ENCODE assay signal across 8 cellular contexts in genomic region chr15:90400759-90401314, GRCh38. TPM values are rescaled to one million over a fixed set of nuclear protein-coding genes. Genes with fewer than 3 reads are reported as not detected.
DNase-seq lines count a peak whose midpoint lies in the region; ATAC-seq and TF ChIP-seq lines count a peak whose summit lies in the region.

No MANE protein-coding gene starts in this region.

- DNase-seq in BE2C (peak; percentile 58), NCI-H2227 treated with DMSO at 0.1 percent for 48 hours (lab: John Stamatoyannopoulos, UW) (peak; percentile 47), lung microvascular endothelial cell (ENCODE audit: low read depth in 2 of 2) (peak; percentile 96 to 98)
- peak; percentile 39 for DNase-seq in activated CD4-positive, CD25-positive, alpha-beta regulatory T cell treated with anti-CD3 and anti-CD28 coated beads, Interleukin-2, amount 50 U/mL, for 72 hours
- no peak for DNase-seq in stimulated activated naive B cell treated with anti-CD40 and anti-IgM and Interleukin-4, amounts not matched to agents 10 μg/mL and 1 μg/mL and 100 μg/mL, for 72 hours

- peaks cover 20 to 25% of the 10 kb centered on the region in 2 donors for H3K36me3 Mint-ChIP-seq in stimulated activated naive B cell treated with anti-CD40 and anti-IgM and Interleukin-4, amounts not matched to agents 10 μg/mL and 1 μg/mL and 100 μg/mL, for 72 hours

- H3K9me3 ChIP-seq in BE2C (no peaks in the 10 kb centered on the region), duodenal mucosa (ENCODE audit: control insufficient read depth in 1 of 2, low read length in 2 of 2) (no peaks in the 10 kb centered on the region)

- H3K27me3 Mint-ChIP-seq in stimulated activated naive B cell treated with anti-CD40 and anti-IgM and Interleukin-4, amounts not matched to agents 10 μg/mL and 1 μg/mL and 100 μg/mL, for 72 hours, result no peaks in the 10 kb centered on the region

- peak overlapping the region; percentile 45 to 53 for H3K9ac ChIP-seq in duodenal mucosa (ENCODE audit: low read depth in 1 of 2, low read length in 2 of 2)

- no peak for TF ChIP-seq CTCF in BE2C (IDR thresholded peaks at IDR 0.05; ENCODE audit: low read depth, low read length)

- no peaks in the 10 kb centered on the region for H3K27me3 ChIP-seq in BE2C
- no peaks in the 10 kb centered on the region for H3K27me3 ChIP-seq in duodenal mucosa (ENCODE audit: control insufficient read depth in 1 of 2, insufficient read depth in 2 of 2, low read length in 2 of 2)

- H3K36me3 ChIP-seq in BE2C (no peaks in the 10 kb centered on the region), duodenal mucosa (ENCODE audit: control insufficient read depth in 1 of 2, insufficient read depth in 2 of 2, low read length in 2 of 2) (no peaks in the 10 kb centered on the region)

- peaks cover 5% of the 10 kb centered on the region for H3K4me1 ChIP-seq in BE2C
- H3K4me1 ChIP-seq in duodenal mucosa (ENCODE audit: control insufficient read depth in 1 of 2, insufficient read depth in 2 of 2, low read length in 2 of 2), result peaks cover 28 to 38% of the 10 kb centered on the region in 2 donors

- H3K4me3 Mint-ChIP-seq in stimulated activated naive B cell treated with anti-CD40 and anti-IgM and Interleukin-4, amounts not matched to agents 10 μg/mL and 1 μg/mL and 100 μg/mL, for 72 hours, result peak overlapping the region in 1 of 2 donors; percentile 53

- ATAC-seq in GM19043 (IDR thresholded peaks at IDR 0.05; ENCODE audit: low read depth, unreplicated experiment) (peak; percentile 99), HG03175 (IDR thresholded peaks at IDR 0.05; ENCODE audit: unreplicated experiment) (peak; percentile 100)
- peak; percentile 100 for ATAC-seq in stimulated activated naive B cell treated with anti-CD40 and anti-IgM and Interleukin-4, amounts not matched to agents 10 μg/mL and 1 μg/mL and 100 μg/mL, for 72 hours (replicated peaks)

- H3K4me1 Mint-ChIP-seq in stimulated activated naive B cell treated with anti-CD40 and anti-IgM and Interleukin-4, amounts not matched to agents 10 μg/mL and 1 μg/mL and 100 μg/mL, for 72 hours, result peaks cover 30 to 56% of the 10 kb centered on the region in 2 donors

- peak overlapping the region; percentile 80 for H3K27ac ChIP-seq in duodenal mucosa (ENCODE audit: low read depth, low read length)

- H3K9me3 Mint-ChIP-seq in stimulated activated naive B cell treated with anti-CD40 and anti-IgM and Interleukin-4, amounts not matched to agents 10 μg/mL and 1 μg/mL and 100 μg/mL, for 72 hours, result no peaks in the 10 kb centered on the region

- H3K4me3 ChIP-seq in BE2C (ENCODE audit: low read depth, low read length) (no peak overlapping the region), duodenal mucosa (ENCODE audit: low read depth in 1 of 2, low read length in 2 of 2) (peak overlapping the region; percentile 19 to 53)

- H3K27ac Mint-ChIP-seq in stimulated activated naive B cell treated with anti-CD40 and anti-IgM and Interleukin-4, amounts not matched to agents 10 μg/mL and 1 μg/mL and 100 μg/mL, for 72 hours, result peak overlapping the region; percentile 96

RNA-seq across cellular contexts. Expression of gene IQGAP1, which starts 12.8 kb away (rescaled TPM):
- polyA plus RNA-seq in BE2C (2012; ENCODE audit: insufficient read depth, insufficient read length, low read depth), result 20.1 TPM
- total RNA-seq in lung microvascular endothelial cell, result 128 and 141 TPM in 2 replicates

RNA-seq across cellular contexts. Expression of gene ZNF774, which starts 48.8 kb away (rescaled TPM):
- 1.1 TPM for polyA plus RNA-seq in BE2C (2012; ENCODE audit: insufficient read depth, insufficient read length, low read depth)
- 0.65 and 0.79 TPM in 2 replicates for total RNA-seq in lung microvascular endothelial cell
